9 cellular contexts compared by ENCODE assay signal in the genomic region with DNA sequence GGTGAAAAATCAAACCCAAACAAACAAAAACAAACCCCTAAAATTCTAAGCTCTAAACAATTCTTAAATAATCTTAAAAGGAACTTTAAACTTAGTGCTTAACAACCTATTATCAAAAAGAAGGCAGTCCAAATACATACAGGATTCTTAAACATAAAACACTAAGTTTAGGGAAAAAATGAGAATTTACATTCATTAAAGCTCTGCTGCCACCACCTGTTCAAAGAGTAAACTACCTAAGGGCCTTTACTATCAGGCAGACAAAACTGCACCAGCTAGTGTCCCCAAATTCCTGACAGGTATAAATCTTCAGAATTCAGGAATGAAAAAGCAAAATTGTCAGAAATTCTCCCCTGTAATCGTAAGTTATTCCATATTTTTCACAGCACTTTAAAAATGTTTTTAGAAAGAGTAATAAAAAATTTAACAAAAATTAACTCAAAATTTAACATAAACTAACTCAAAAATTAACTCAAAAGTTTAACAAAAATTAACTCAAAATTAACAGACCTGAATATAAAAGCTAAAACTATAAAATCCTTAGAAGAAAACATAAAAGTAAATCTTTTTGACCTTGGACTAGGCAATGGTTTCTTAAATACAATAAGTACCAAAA. TPM values are rescaled to one million over a fixed set of nuclear protein-coding genes. Genes with fewer than 3 reads are reported as not detected.
DNase-seq lines count a peak whose midpoint lies in the region; ATAC-seq and TF ChIP-seq lines count a peak whose summit lies in the region.
"Had no signal": no experiment of that assay in that cellular context is flagged by ENCODE, and none has a peak within 500 bp of the region (broad histone marks: within the 10 kb centered on the region; RNA-seq: fewer than 3 reads in every experiment).

No MANE protein-coding gene starts in this region.

- H3K27me3 Mint-ChIP-seq in chondrocyte (ENCODE audit: low read depth) (no peaks in the 10 kb centered on the region), nephron (ENCODE audit: low read depth) (no peaks in the 10 kb centered on the region)
- H3K27me3 Mint-ChIP-seq: activated naive CD4-positive, alpha-beta T cell treated with anti-CD3 and anti-CD28 coated beads, Interleukin-2, amount 50 U/mL, for 24 hours had no signal

- H3K27me3 ChIP-seq in heart left ventricle, result no peaks in the 10 kb centered on the region

- no peak overlapping the region for H3K27ac ChIP-seq in heart left ventricle

- H3K4me3 Mint-ChIP-seq in chondrocyte (ENCODE audit: unreplicated experiment) (no peak overlapping the region), nephron (no peak overlapping the region)
- H3K4me3 Mint-ChIP-seq: activated naive CD4-positive, alpha-beta T cell treated with anti-CD3 and anti-CD28 coated beads, Interleukin-2, amount 50 U/mL, for 24 hours had no signal

- H3K36me3 ChIP-seq in heart left ventricle, result peaks cover 0 to 9% (median 0%) of the 10 kb centered on the region in 9 donors

- H3K9me3 ChIP-seq in heart left ventricle, result no peaks in the 10 kb centered on the region

- peak overlapping the region; percentile 45 for H3K27ac Mint-ChIP-seq in chondrocyte (ENCODE audit: unreplicated experiment)
- no peak overlapping the region for H3K27ac Mint-ChIP-seq in nephron
- H3K27ac Mint-ChIP-seq: activated naive CD4-positive, alpha-beta T cell treated with anti-CD3 and anti-CD28 coated beads, Interleukin-2, amount 50 U/mL, for 24 hours had no signal

- peaks cover 5% of the 10 kb centered on the region for H3K4me1 Mint-ChIP-seq in chondrocyte (ENCODE audit: low read depth)
- H3K4me1 Mint-ChIP-seq in nephron, result no peaks in the 10 kb centered on the region

- WGBS in heart left ventricle, 4 donors, result 75 to 79% (median 76%) methylated on average over 1 of the region's 1 CpG

- TF ChIP-seq CTCF in heart left ventricle (IDR thresholded peaks at IDR 0.05), result peak in 11 of 12 donors; percentile 17 to 61 (median 46)
- peak; percentile 84 for TF ChIP-seq CTCF in chondrocyte (IDR thresholded peaks at IDR 0.05)
- TF ChIP-seq CTCF in nephron (IDR thresholded peaks at IDR 0.05; ENCODE audit: unreplicated experiment in 3 of 3), result peak; percentile 63 to 79 (median 65)

- intact Hi-C loops in heart left ventricle (cut with DNase I), result loop anchor here in 2 of 10 donors (5.0 to 10.0 kb wide), 2 partner anchors 103 to 105 kb away; no protein-coding TSS in a partner anchor
- intact Hi-C loops in left cardiac atrium (cut with DNase I), result loop anchor here (5.0 to 10.0 kb wide), 2 partner anchors 103 to 105 kb away; no protein-coding TSS in a partner anchor

- H3K4me1 ChIP-seq in heart left ventricle, result peaks cover 0 to 5% (median 0%) of the 10 kb centered on the region in 12 donors

- ATAC-seq in heart left ventricle, result no peak
- no peak for ATAC-seq in left cardiac atrium

- TF ChIP-seq POLR2A in heart left ventricle (IDR thresholded peaks at IDR 0.05), result no peak

- H3K36me3 Mint-ChIP-seq in chondrocyte (ENCODE audit: low read depth) (no peaks in the 10 kb centered on the region), nephron (ENCODE audit: low read depth) (peaks cover 4% of the 10 kb centered on the region)

- H3K9me3 Mint-ChIP-seq in chondrocyte (ENCODE audit: low read depth) (no peaks in the 10 kb centered on the region), nephron (no peaks in the 10 kb centered on the region)
- H3K9me3 Mint-ChIP-seq: activated naive CD4-positive, alpha-beta T cell treated with anti-CD3 and anti-CD28 coated beads, Interleukin-2, amount 50 U/mL, for 24 hours had no signal

- H3K4me3 ChIP-seq in heart left ventricle, result no peak overlapping the region

- DNase-seq in heart left ventricle (no peak), left cardiac atrium (no peak), NCI-H1105 (lab: John Stamatoyannopoulos, UW) (peak; percentile 13), chondrocyte (ENCODE audit: low spot score) (no peak)
- DNase-seq in stimulated activated CD4-positive, alpha-beta T cell treated with anti-CD3 and anti-CD28 coated beads, Interleukin-4, amount 100 ng/mL, for 4 hours, result no peak
- DNase-seq in stimulated activated CD4-positive, alpha-beta T cell treated with anti-CD3 and anti-CD28 coated beads, Interleukin-12 subunit alpha, Interleukin-12 subunit beta, amount 100 ng/mL, for 4 hours, result no peak
- DNase-seq in activated naive CD4-positive, alpha-beta T cell treated with Interleukin-2 at 50 U/mL for 16 hours, result no peak

RNA-seq across cellular contexts. Expression of a gene that starts 55.1 kb away (rescaled TPM):
- total RNA-seq in heart left ventricle (10 to 100 TPM; 19.1 to 37.2 (median 26.1) TPM), left cardiac atrium (10 to 100 TPM; 22.2 to 28.5 TPM), chondrocyte (34.9 to 40.5 TPM (median 36.3 TPM) in 3 replicates)
- polyA plus RNA-seq in heart left ventricle, result 10 to 100 TPM in 1 of 2 donors, 1 to 10 TPM in 1; 2.0 to 11.5 TPM
